In the genomic region with DNA sequence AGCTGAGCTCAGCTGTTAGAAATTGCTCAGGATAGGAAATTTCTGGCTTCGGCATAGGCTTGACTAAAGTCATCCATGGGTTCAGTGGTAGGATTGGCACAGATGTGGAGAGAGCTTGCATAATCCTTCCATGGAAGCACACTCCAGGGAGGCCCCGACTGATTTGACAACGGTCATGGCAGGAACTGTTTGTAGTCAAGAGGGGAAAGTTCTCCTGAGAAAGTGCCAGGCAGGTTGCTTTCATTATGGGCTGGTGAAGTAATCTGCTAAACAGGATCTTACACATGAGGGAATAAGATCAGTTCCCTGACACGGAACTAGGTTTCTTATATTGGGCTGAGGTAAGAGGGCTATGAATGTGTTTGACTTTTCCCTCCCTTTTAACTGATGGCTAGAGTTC, we compare ENCODE assay signal across 13 cellular contexts.
A peak's percentile ranks its signal among the peaks of the same experiment; 100 is the strongest.
DNase-seq lines count a peak whose midpoint lies in the region; ATAC-seq and TF ChIP-seq lines count a peak whose summit lies in the region.
"Had no signal": no experiment of that assay in that cellular context is flagged by ENCODE, and none has a peak within 500 bp of the region (broad histone marks: within the 10 kb centered on the region; RNA-seq: fewer than 3 reads in every experiment).

No MANE protein-coding gene starts in this region.

- ATAC-seq in thoracic aorta (ENCODE audit: insufficient number of reproducible peaks, low FRiP score, low read depth) = peak; percentile 66
- ATAC-seq in GM19455 (IDR thresholded peaks at IDR 0.05; ENCODE audit: unreplicated experiment) = no peak
- ATAC-seq in GM21717 (IDR thresholded peaks at IDR 0.05; ENCODE audit: unreplicated experiment) = no peak
- ATAC-seq: A549 had no signal

- H3K4me1 ChIP-seq in right atrium auricular region (no peaks in the 10 kb centered on the region), thoracic aorta (ENCODE audit: control insufficient read depth in 1 of 2, low read depth in 2 of 2) (peaks cover 0 to 8% of the 10 kb centered on the region in 2 donors)
- H3K4me1 ChIP-seq: A549, uterus had no signal

- H3K27me3 ChIP-seq in right atrium auricular region = no peaks in the 10 kb centered on the region
- no peaks in the 10 kb centered on the region for H3K27me3 ChIP-seq in thoracic aorta (replicated peaks; ENCODE audit: insufficient read depth)
- H3K27me3 ChIP-seq: uterus had no signal

- peak overlapping the region; percentile 10 for H3K27ac Mint-ChIP-seq in T-helper 2 cell treated with Interferon-gamma antibody and Interleukin-4, amounts not matched to agents 5 μg/mL and 100 μg/mL, for 36 hours

- H3K4me3 Mint-ChIP-seq in T-helper 2 cell treated with Interferon-gamma antibody and Interleukin-4, amounts not matched to agents 5 μg/mL and 100 μg/mL, for 36 hours = peak overlapping the region; percentile 16

- H3K27me3 Mint-ChIP-seq in T-helper 2 cell treated with Interferon-gamma antibody and Interleukin-4, amounts not matched to agents 5 μg/mL and 100 μg/mL, for 36 hours (ENCODE audit: low read depth) = no peaks in the 10 kb centered on the region

- H3K4me3 ChIP-seq in right atrium auricular region (no peak overlapping the region), thoracic aorta (no peak overlapping the region)
- H3K4me3 ChIP-seq: A549, uterus had no signal

- no peak for TF ChIP-seq CTCF in right atrium auricular region (IDR thresholded peaks at IDR 0.05)
- no peak for TF ChIP-seq CTCF in thoracic aorta (IDR thresholded peaks at IDR 0.05)

- H3K9me3 ChIP-seq in right atrium auricular region (no peaks in the 10 kb centered on the region), thoracic aorta (no peaks in the 10 kb centered on the region)
- H3K9me3 ChIP-seq: A549, uterus had no signal

- DNase-seq in T-helper 2 cell treated with Interferon-gamma antibody and Interleukin-4, amounts not matched to agents 5 μg/mL and 100 μg/mL, for 36 hours (ENCODE audit: low spot score) = no peak
- no peak for DNase-seq in T-helper 2 cell
- DNase-seq in amniotic epithelial cell (ENCODE audit: low read depth) = peak; percentile 50
- DNase-seq in right atrium auricular region (ENCODE audit: low spot score) = peak; percentile 82
- no peak for DNase-seq in thoracic aorta (ENCODE audit: low spot score)
- DNase-seq in SW 1271 (lab: John Stamatoyannopoulos, UW) = no peak
- DNase-seq: activated CD4-positive, alpha-beta T cell treated with anti-CD3 and anti-CD28 coated beads, Interleukin-2, amount 50 U/mL, for 48 hours; Karpas-422; posterior cingulate gyrus had no signal

- H3K27ac ChIP-seq in right atrium auricular region (peak overlapping the region; percentile 2 to 28), thoracic aorta (no peak overlapping the region)
- H3K27ac ChIP-seq: A549, uterus had no signal

- H3K36me3 Mint-ChIP-seq in T-helper 2 cell treated with Interferon-gamma antibody and Interleukin-4, amounts not matched to agents 5 μg/mL and 100 μg/mL, for 36 hours (ENCODE audit: low read depth) = peaks cover 13% of the 10 kb centered on the region

- H3K9me3 Mint-ChIP-seq in T-helper 2 cell treated with Interferon-gamma antibody and Interleukin-4, amounts not matched to agents 5 μg/mL and 100 μg/mL, for 36 hours = no peaks in the 10 kb centered on the region

- H3K36me3 ChIP-seq in right atrium auricular region (no peaks in the 10 kb centered on the region), thoracic aorta (no peaks in the 10 kb centered on the region)
- H3K36me3 ChIP-seq: uterus had no signal

- peaks cover 8% of the 10 kb centered on the region for H3K4me1 Mint-ChIP-seq in T-helper 2 cell treated with Interferon-gamma antibody and Interleukin-4, amounts not matched to agents 5 μg/mL and 100 μg/mL, for 36 hours (ENCODE audit: low read depth)

Comparison
In these comparisons a context has a peak if more than half of its experiments do, and no peak if none do; other contexts are left out.
1. DNase-seq: peak in amniotic epithelial cell (single experiment) and right atrium auricular region (single experiment); none in T-helper 2 cell treated with Interferon-gamma antibody and Interleukin-4, amounts not matched to agents 5 μg/mL and 100 μg/mL, for 36 hours (single experiment), T-helper 2 cell (0 of 5), thoracic aorta (single experiment) and SW 1271 (0 of 2).
2. H3K27ac ChIP-seq: peak in right atrium auricular region (2 of 2); none in thoracic aorta (0 of 2).